In the genomic region with DNA sequence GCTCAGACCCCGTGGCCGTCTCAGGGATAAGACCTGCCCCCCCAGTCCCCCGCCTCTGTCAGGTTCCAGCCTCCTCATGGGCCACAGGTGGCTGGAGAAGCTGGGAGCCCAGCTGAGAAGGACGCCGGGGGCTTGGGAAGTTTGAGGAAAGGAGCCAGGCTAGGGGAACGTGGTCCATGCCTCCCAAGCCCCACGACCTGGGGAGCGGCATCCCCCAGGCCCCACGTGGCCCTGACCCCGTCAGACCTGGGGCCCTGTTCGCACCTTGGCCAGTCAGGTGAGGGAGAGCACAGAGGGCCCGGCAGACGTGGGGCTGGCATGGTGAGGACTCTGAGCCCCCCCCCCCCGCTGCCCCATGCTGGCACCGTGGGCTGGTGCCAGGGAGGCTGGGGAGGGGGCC, we compare ENCODE assay signal across 2 cellular contexts.
TF ChIP-seq lines count a peak whose summit lies in the region.

No MANE protein-coding gene starts in this region.

TF ChIP-seq in HEK293, 187 proteins besides CTCF, POLR2A, EP300 and RAD21:
- no peak for TF ChIP-seq ZSCAN5A (tag by site-specific recombination; IDR thresholded peaks at IDR 0.05)
- TF ChIP-seq ZNF202 (tag by site-specific recombination; IDR thresholded peaks at IDR 0.05; ENCODE audit: borderline replicate concordance), result no peak
- TF ChIP-seq, protein P1, sequence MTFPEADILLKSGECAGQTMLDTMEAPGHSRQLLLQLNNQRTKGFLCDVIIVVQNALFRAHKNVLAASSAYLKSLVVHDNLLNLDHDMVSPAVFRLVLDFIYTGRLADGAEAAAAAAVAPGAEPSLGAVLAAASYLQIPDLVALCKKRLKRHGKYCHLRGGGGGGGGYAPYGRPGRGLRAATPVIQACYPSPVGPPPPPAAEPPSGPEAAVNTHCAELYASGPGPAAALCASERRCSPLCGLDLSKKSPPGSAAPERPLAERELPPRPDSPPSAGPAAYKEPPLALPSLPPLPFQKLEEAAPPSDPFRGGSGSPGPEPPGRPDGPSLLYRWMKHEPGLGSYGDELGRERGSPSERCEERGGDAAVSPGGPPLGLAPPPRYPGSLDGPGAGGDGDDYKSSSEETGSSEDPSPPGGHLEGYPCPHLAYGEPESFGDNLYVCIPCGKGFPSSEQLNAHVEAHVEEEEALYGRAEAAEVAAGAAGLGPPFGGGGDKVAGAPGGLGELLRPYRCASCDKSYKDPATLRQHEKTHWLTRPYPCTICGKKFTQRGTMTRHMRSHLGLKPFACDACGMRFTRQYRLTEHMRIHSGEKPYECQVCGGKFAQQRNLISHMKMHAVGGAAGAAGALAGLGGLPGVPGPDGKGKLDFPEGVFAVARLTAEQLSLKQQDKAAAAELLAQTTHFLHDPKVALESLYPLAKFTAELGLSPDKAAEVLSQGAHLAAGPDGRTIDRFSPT (tag by site-specific recombination; IDR thresholded peaks at IDR 0.05), result 0 out of 2 replicates have a peak, but pooled peaks have one; percentile 15
- TF ChIP-seq SCRT2 (tag by site-specific recombination; IDR thresholded peaks at IDR 0.05), result peak; percentile 80
- peak; percentile 43; the same call in 1 of the 2 replicates for TF ChIP-seq SCRT1 (tag by site-specific recombination; IDR thresholded peaks at IDR 0.05; ENCODE audit: borderline replicate concordance)

TF ChIP-seq in H1, 55 proteins besides CTCF, POLR2A, EP300 and RAD21:
- TF ChIP-seq, protein P2, sequence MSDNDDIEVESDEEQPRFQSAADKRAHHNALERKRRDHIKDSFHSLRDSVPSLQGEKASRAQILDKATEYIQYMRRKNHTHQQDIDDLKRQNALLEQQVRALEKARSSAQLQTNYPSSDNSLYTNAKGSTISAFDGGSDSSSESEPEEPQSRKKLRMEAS (IDR thresholded peaks at IDR 0.05), result no peak
- no peak for TF ChIP-seq JUND (IDR thresholded peaks at IDR 0.05; ENCODE audit: low read length)
- no peak for TF ChIP-seq BRCA1 (IDR thresholded peaks at IDR 0.05; ENCODE audit: low read depth, low read length)
- TF ChIP-seq SAP30 (IDR thresholded peaks at IDR 0.05; ENCODE audit: insufficient read depth, insufficient replicate concordance, low read length), result no peak
- no peak for TF ChIP-seq BCL11A (IDR thresholded peaks at IDR 0.05; ENCODE audit: low read depth in 2 of 2, low read length in 2 of 2)
- TF ChIP-seq EZH2 (IDR thresholded peaks at IDR 0.05; ENCODE audit: low read depth, low read length, severe bottlenecking), result no peak
- no peak for TF ChIP-seq TAF1 (IDR thresholded peaks at IDR 0.05; ENCODE audit: low read depth, low read length)
- TF ChIP-seq NANOG (IDR thresholded peaks at IDR 0.05; ENCODE audit: insufficient read depth, low read depth, low read length, poor library complexity, severe bottlenecking), result no peak
- no peak for TF ChIP-seq CBX8 (IDR thresholded peaks at IDR 0.05; ENCODE audit: borderline replicate concordance, low read depth, low read length)
- no peak for TF ChIP-seq CREB1 (IDR thresholded peaks at IDR 0.05)
- TF ChIP-seq, protein P3, sequence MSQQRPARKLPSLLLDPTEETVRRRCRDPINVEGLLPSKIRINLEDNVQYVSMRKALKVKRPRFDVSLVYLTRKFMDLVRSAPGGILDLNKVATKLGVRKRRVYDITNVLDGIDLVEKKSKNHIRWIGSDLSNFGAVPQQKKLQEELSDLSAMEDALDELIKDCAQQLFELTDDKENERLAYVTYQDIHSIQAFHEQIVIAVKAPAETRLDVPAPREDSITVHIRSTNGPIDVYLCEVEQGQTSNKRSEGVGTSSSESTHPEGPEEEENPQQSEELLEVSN (IDR thresholded peaks at IDR 0.05), result no peak
- no peak for TF ChIP-seq GTF2F1 (IDR thresholded peaks at IDR 0.05; ENCODE audit: borderline replicate concordance, low read depth, low read length)
- no peak for TF ChIP-seq TBP (IDR thresholded peaks at IDR 0.05; ENCODE audit: low read depth, low read length)
- TF ChIP-seq YY1 (IDR thresholded peaks at IDR 0.05; ENCODE audit: low read depth, low read length), result no peak
